ENCODE assay signal across 16 cellular contexts in genomic region chr9:124359426-124359825, GRCh38.
"Had no signal": no experiment of that assay in that cellular context is flagged by ENCODE, and none has a peak within 500 bp of the region (broad histone marks: within the 10 kb centered on the region; RNA-seq: fewer than 3 reads in every experiment).

No MANE protein-coding gene starts in this region.

- H3K4me1 ChIP-seq: suprapubic skin, upper lobe of right lung had no signal

- H3K9me3 Mint-ChIP-seq: nephron had no signal

- H3K27me3 ChIP-seq: heart left ventricle, left lung, suprapubic skin, upper lobe of right lung had no signal

- ATAC-seq: left lung; stimulated activated naive CD8-positive, alpha-beta T cell treated with anti-CD3 and anti-CD28 coated beads, Interleukin-15, Interleukin-2, amounts not matched to agents 100 U/mL and 50 U/mL, for 24 hours; upper lobe of right lung had no signal

- H3K4me3 Mint-ChIP-seq: nephron had no signal

- H3K4me3 ChIP-seq: heart left ventricle, left lung, psoas muscle, suprapubic skin, upper lobe of right lung had no signal

- DNase-seq: activated CD8-positive, alpha-beta memory T cell treated with anti-CD3 and anti-CD28 coated beads for 24 hours; activated gamma-delta T cell treated with Interleukin-2 at 50 U/mL for 16 hours; foreskin melanocyte; heart left ventricle; left lung; psoas muscle; stimulated activated CD4-positive, alpha-beta T cell treated with anti-CD3 and anti-CD28 coated beads, Interleukin-12 subunit alpha, Interleukin-12 subunit beta, amount 100 ng/mL, for 4 hours; stimulated activated naive CD8-positive, alpha-beta T cell treated with anti-CD3 and anti-CD28 coated beads, Interleukin-15, Interleukin-2, amounts not matched to agents 100 U/mL and 50 U/mL, for 24 hours; SW 1271; T-helper 9 cell; upper lobe of right lung had no signal

- H3K27ac ChIP-seq: heart left ventricle, left lung, psoas muscle, suprapubic skin, upper lobe of right lung had no signal

- FAIRE-seq: astrocyte, endothelial cell of umbilical vein, islet of Langerhans had no signal

- H3K9me3 ChIP-seq: heart left ventricle, left lung, psoas muscle, suprapubic skin, upper lobe of right lung had no signal

- H3K27ac Mint-ChIP-seq: nephron had no signal
